Comparison of ENCODE assay signal across 8 cellular contexts in the genomic region with DNA sequence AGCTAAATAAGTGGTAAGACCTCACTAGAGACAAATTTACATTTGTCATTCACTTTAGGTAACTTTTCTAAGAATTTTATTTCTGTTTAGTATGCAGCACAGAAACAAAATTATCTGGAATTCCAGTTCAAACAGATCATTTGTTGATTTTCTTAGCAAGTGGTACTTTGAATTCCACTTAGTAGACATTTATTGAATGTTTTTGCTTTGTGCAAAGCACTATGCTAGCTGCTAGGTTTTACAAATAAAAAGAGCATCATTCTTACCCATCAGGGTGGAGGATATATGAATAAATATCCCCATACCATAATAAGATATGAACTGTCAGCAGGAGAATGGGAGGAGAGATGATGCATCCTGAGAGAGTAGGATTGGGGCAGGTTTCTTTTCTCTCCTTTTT.
"Had no signal": no experiment of that assay in that cellular context is flagged by ENCODE, and none has a peak within 500 bp of the region (broad histone marks: within the 10 kb centered on the region; RNA-seq: fewer than 3 reads in every experiment).

No MANE protein-coding gene starts in this region.

- FAIRE-seq: HepG2, HTR-8/SVneo, K562 had no signal

- H3K27ac ChIP-seq: HL-60 had no signal

- ATAC-seq: HepG2, K562 had no signal

- DNase-seq: IMR-90, KBM-7, KG1 had no signal

- H3K4me3 ChIP-seq: K562 had no signal

- H3K27ac Mint-ChIP-seq: IgD-negative memory B cell had no signal
